Comparison of ENCODE assay signal across 1 cellular context in genomic region chr20:21020656-21021004, GRCh38.
TF ChIP-seq lines count a peak whose summit lies in the region.

No MANE protein-coding gene starts in this region.

TF ChIP-seq in HepG2, 621 proteins besides CTCF, POLR2A, EP300 and RAD21 (continued from another document and continues in another):
- TF ChIP-seq ATF4 (CRISPR knock-in tag; IDR thresholded peaks at IDR 0.05) (no peak), E2F5 (CRISPR knock-in tag; conservative IDR thresholded peaks at IDR 0.05) (no peak), ZNF34 (CRISPR knock-in tag; IDR thresholded peaks at IDR 0.05; ENCODE audit: borderline replicate concordance) (no peak), SMAD9 (CRISPR knock-in tag; IDR thresholded peaks at IDR 0.05) (no peak), ZMAT5 (CRISPR knock-in tag; IDR thresholded peaks at IDR 0.05; ENCODE audit: borderline replicate concordance, low read depth) (no peak), BCLAF1 (IDR thresholded peaks at IDR 0.05) (no peak), KMT2B (CRISPR knock-in tag; IDR thresholded peaks at IDR 0.05) (no peak), MEF2D (CRISPR knock-in tag; IDR thresholded peaks at IDR 0.05) (no peak), ATF1 (CRISPR knock-in tag; IDR thresholded peaks at IDR 0.05) (no peak), SAP130 (CRISPR knock-in tag; IDR thresholded peaks at IDR 0.05; ENCODE audit: low read depth) (no peak; the same call in 1 of the 2 replicates), MED13 (CRISPR knock-in tag; IDR thresholded peaks at IDR 0.05) (0 out of 2 replicates have a peak, but pooled peaks have one; percentile 23), ZNF577 (CRISPR knock-in tag; IDR thresholded peaks at IDR 0.05; ENCODE audit: borderline replicate concordance, low read depth) (no peak), ZFP82 (CRISPR knock-in tag; IDR thresholded peaks at IDR 0.05; ENCODE audit: borderline replicate concordance) (no peak), GATA4 (IDR thresholded peaks at IDR 0.05; ENCODE audit: borderline replicate concordance, low read depth) (no peak), YEATS2 (CRISPR knock-in tag; IDR thresholded peaks at IDR 0.05; ENCODE audit: borderline replicate concordance) (no peak), ZNF512 (CRISPR knock-in tag; IDR thresholded peaks at IDR 0.05) (no peak), AKAP8 (CRISPR knock-in tag; IDR thresholded peaks at IDR 0.05) (no peak), RAD51 (IDR thresholded peaks at IDR 0.05; ENCODE audit: borderline replicate concordance) (no peak), ZBTB43 (CRISPR knock-in tag; conservative IDR thresholded peaks at IDR 0.05) (0 out of 2 replicates have a peak, but pooled peaks have one; percentile 48), TCF7 (IDR thresholded peaks at IDR 0.05; ENCODE audit: low read depth) (no peak; the same call in 1 of the 2 replicates), BRF2 (CRISPR knock-in tag; IDR thresholded peaks at IDR 0.05) (no peak), AHR (CRISPR knock-in tag; IDR thresholded peaks at IDR 0.05) (no peak), RXRB (CRISPR knock-in tag; IDR thresholded peaks at IDR 0.05; ENCODE audit: borderline replicate concordance) (0 out of 2 replicates have a peak, but pooled peaks have one; percentile 13), ZNF260 (CRISPR knock-in tag; IDR thresholded peaks at IDR 0.05; ENCODE audit: borderline replicate concordance, low read depth) (no peak), TRIM22 (IDR thresholded peaks at IDR 0.05) (no peak), TRAFD1 (CRISPR knock-in tag; IDR thresholded peaks at IDR 0.05; ENCODE audit: borderline replicate concordance) (no peak), SOX5 (CRISPR knock-in tag; IDR thresholded peaks at IDR 0.05; ENCODE audit: borderline replicate concordance) (peak; percentile 15; the same call in 1 of the 2 replicates), ZEB1 (IDR thresholded peaks at IDR 0.05; ENCODE audit: insufficient replicate concordance, low read depth) (no peak), RCOR2 (CRISPR knock-in tag; IDR thresholded peaks at IDR 0.05) (no peak), SALL2 (CRISPR knock-in tag; IDR thresholded peaks at IDR 0.05) (no peak), FLYWCH1 (CRISPR knock-in tag; IDR thresholded peaks at IDR 0.05) (no peak), MXD4 (CRISPR knock-in tag; IDR thresholded peaks at IDR 0.05) (0 out of 2 replicates have a peak, but pooled peaks have one; percentile 38), SMARCE1 (IDR thresholded peaks at IDR 0.05; ENCODE audit: borderline replicate concordance) (no peak), ZNF644 (CRISPR knock-in tag; IDR thresholded peaks at IDR 0.05; ENCODE audit: low read depth) (no peak), RFX5 (IDR thresholded peaks at IDR 0.05; ENCODE audit: low read depth, low read length) (no peak), ZNF276 (CRISPR knock-in tag; IDR thresholded peaks at IDR 0.05; ENCODE audit: low read depth) (no peak), HDAC1 (CRISPR knock-in tag; IDR thresholded peaks at IDR 0.05) (no peak), HDAC2 (CRISPR knock-in tag; IDR thresholded peaks at IDR 0.05) (peak; percentile 29; the same call in 1 of the 2 replicates), ZNF382 (CRISPR knock-in tag; IDR thresholded peaks at IDR 0.05; ENCODE audit: borderline replicate concordance) (no peak), ZFP37 (CRISPR knock-in tag; IDR thresholded peaks at IDR 0.05; ENCODE audit: borderline replicate concordance) (no peak), ATF5 (CRISPR knock-in tag; IDR thresholded peaks at IDR 0.05; ENCODE audit: low read depth) (no peak), MTERF4 (CRISPR knock-in tag; IDR thresholded peaks at IDR 0.05) (no peak), ZNF552 (CRISPR knock-in tag; IDR thresholded peaks at IDR 0.05; ENCODE audit: borderline replicate concordance) (no peak), ZNF549 (CRISPR knock-in tag; IDR thresholded peaks at IDR 0.05) (no peak), PATZ1 (CRISPR knock-in tag; IDR thresholded peaks at IDR 0.05) (peak; percentile 68), SMYD3 (CRISPR knock-in tag; IDR thresholded peaks at IDR 0.05) (no peak), ZNF672 (CRISPR knock-in tag; IDR thresholded peaks at IDR 0.05) (no peak), ZNF768 (CRISPR knock-in tag; IDR thresholded peaks at IDR 0.05) (no peak), NR2F2 (IDR thresholded peaks at IDR 0.05; ENCODE audit: borderline replicate concordance, low read depth) (no peak)
